ENCODE assay signal across 1 cellular context in genomic region chr6:112149719-112150263, GRCh38.
TF ChIP-seq lines count a peak whose summit lies in the region.

No MANE protein-coding gene starts in this region.

TF ChIP-seq in HCT116, 20 proteins besides CTCF, POLR2A, EP300 and RAD21:
- TF ChIP-seq, protein P1, sequence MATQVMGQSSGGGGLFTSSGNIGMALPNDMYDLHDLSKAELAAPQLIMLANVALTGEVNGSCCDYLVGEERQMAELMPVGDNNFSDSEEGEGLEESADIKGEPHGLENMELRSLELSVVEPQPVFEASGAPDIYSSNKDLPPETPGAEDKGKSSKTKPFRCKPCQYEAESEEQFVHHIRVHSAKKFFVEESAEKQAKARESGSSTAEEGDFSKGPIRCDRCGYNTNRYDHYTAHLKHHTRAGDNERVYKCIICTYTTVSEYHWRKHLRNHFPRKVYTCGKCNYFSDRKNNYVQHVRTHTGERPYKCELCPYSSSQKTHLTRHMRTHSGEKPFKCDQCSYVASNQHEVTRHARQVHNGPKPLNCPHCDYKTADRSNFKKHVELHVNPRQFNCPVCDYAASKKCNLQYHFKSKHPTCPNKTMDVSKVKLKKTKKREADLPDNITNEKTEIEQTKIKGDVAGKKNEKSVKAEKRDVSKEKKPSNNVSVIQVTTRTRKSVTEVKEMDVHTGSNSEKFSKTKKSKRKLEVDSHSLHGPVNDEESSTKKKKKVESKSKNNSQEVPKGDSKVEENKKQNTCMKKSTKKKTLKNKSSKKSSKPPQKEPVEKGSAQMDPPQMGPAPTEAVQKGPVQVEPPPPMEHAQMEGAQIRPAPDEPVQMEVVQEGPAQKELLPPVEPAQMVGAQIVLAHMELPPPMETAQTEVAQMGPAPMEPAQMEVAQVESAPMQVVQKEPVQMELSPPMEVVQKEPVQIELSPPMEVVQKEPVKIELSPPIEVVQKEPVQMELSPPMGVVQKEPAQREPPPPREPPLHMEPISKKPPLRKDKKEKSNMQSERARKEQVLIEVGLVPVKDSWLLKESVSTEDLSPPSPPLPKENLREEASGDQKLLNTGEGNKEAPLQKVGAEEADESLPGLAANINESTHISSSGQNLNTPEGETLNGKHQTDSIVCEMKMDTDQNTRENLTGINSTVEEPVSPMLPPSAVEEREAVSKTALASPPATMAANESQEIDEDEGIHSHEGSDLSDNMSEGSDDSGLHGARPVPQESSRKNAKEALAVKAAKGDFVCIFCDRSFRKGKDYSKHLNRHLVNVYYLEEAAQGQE (IDR thresholded peaks at IDR 0.05; ENCODE audit: low read depth), result no peak
- TF ChIP-seq CBX3 (IDR thresholded peaks at IDR 0.05; ENCODE audit: low read depth) (no peak), EZH2 (IDR thresholded peaks at IDR 0.05) (no peak), TCF7L2 (IDR thresholded peaks at IDR 0.05; ENCODE audit: borderline replicate concordance, extremely low read depth, insufficient read depth, insufficient read length) (no peak), ZNF274 (IDR thresholded peaks at IDR 0.05; ENCODE audit: low read depth, low read length) (no peak), YY1 (IDR thresholded peaks at IDR 0.05; ENCODE audit: extremely low read depth, insufficient replicate concordance, low read depth, low read length) (no peak)
TF ChIP-seq in HCT116: peak in this region for 0.
